Comparison of ENCODE assay signal across 8 cellular contexts in the genomic region with DNA sequence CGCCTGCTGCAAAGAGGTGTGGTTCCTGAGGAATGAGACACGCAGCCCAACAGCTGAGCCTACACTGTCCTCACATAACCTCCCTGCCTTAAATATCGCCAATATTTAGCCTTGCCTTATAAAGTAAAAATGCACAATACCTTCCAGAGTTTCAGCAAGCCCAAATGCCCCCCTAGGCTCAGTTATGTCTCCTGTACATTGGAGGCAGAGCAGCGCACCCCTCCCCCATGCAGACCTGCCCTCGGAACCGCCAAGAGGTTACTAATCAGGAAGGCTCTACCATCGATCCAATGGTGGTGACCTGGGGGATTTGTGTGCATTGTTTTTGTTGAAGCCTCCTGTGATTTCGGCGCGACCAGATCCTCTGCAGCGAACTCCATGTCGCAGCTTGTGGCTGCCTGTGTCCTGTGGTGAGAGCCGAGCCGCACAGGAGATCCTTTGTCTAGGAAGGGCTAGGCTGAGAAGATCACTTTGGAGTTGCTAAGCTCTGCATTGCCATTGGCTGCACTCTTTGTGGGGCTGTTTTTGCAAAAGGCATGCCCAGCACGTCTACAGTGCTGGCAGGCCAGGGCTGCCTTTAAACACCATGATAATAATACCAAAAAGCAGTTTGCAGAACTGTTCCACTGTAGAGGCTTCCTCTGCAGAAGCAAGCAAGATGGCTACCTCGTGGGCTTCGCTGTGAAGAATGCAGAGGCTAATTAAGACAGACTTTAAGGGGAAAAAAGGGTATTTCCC. TPM values are rescaled to one million over a fixed set of nuclear protein-coding genes. Genes with fewer than 3 reads are reported as not detected.
DNase-seq lines count a peak whose midpoint lies in the region; ATAC-seq, FAIRE-seq and TF ChIP-seq lines count a peak whose summit lies in the region.

No MANE protein-coding gene starts in this region.

- DNase-seq in BJ (ENCODE audit: low read depth), result peak; percentile 58
- peak; percentile 52 for DNase-seq in GM19239 (ENCODE audit: insufficient read length, low spot score)
- DNase-seq in NCI-H524 (lab: John Stamatoyannopoulos, UW), result peak; percentile 76 to 84
- peak; percentile 52 to 55 for DNase-seq in activated CD4-positive, alpha-beta T cell treated with anti-CD3 and anti-CD28 coated beads, Interleukin-2, amount 50 U/mL, for 48 hours
- peak; percentile 13 to 27 (median 26) for DNase-seq in effector memory CD4-positive, alpha-beta T cell
- DNase-seq in lung (ENCODE audit: low spot score), result peak; percentile 45
- peak; percentile 9 for DNase-seq in stimulated activated CD8-positive, alpha-beta memory T cell treated with anti-CD3 and anti-CD28 coated beads, Interleukin-12 subunit alpha, Interleukin-12 subunit beta, amount 100 ng/mL, for 1 hour (ENCODE audit: low read depth)

- WGBS in lung, 2 donors, result 4 to 5% methylated on average over 17 of the region's 17 CpGs

- H3K4me3 ChIP-seq in BJ (ENCODE audit: low read depth, low read length) (peak overlapping the region; percentile 28), lung (peak overlapping the region; percentile 63)
- peak overlapping the region; percentile 63 for H3K4me3 ChIP-seq in effector memory CD4-positive, alpha-beta T cell (ENCODE audit: insufficient read depth, low read depth, low read length, poor library complexity, severe bottlenecking)

- peaks cover 13% of the 10 kb centered on the region for H3K4me1 ChIP-seq in effector memory CD4-positive, alpha-beta T cell (ENCODE audit: control insufficient read depth, insufficient read depth, low read length, poor library complexity, severe bottlenecking)
- peaks cover 0 to 6% of the 10 kb centered on the region in 2 donors for H3K4me1 ChIP-seq in lung (ENCODE audit: control insufficient read depth in 2 of 2, insufficient read depth in 2 of 2, low read length in 2 of 2)

- H3K9me3 ChIP-seq in effector memory CD4-positive, alpha-beta T cell (ENCODE audit: control insufficient read depth, low read length), result no peaks in the 10 kb centered on the region
- no peaks in the 10 kb centered on the region for H3K9me3 ChIP-seq in lung (ENCODE audit: control insufficient read depth in 2 of 2, insufficient read depth in 1 of 2, low read length in 1 of 2)

- TF ChIP-seq CTCF in BJ (IDR thresholded peaks at IDR 0.05; ENCODE audit: insufficient read depth, low read depth, low read length) (no peak), lung (IDR thresholded peaks at IDR 0.05; ENCODE audit: control extremely low read depth, extremely low read depth) (no peak)

- H3K27me3 ChIP-seq in BJ (ENCODE audit: control insufficient read depth, insufficient read depth, low read length), result no peaks in the 10 kb centered on the region
- H3K27me3 ChIP-seq in effector memory CD4-positive, alpha-beta T cell (replicated peaks; ENCODE audit: control insufficient read depth, insufficient read depth, low read length, poor library complexity, severe bottlenecking), result no peaks in the 10 kb centered on the region
- no peaks in the 10 kb centered on the region for H3K27me3 ChIP-seq in lung (ENCODE audit: control insufficient read depth, insufficient read depth)

- H3K36me3 ChIP-seq in BJ (ENCODE audit: control insufficient read depth, insufficient read depth, low read length), result 0 out of 2 replicates have a peak, but pooled peaks cover 2% of the 10 kb centered on the region
- H3K36me3 ChIP-seq in effector memory CD4-positive, alpha-beta T cell (ENCODE audit: control insufficient read depth, insufficient read depth, low read length), result no peaks in the 10 kb centered on the region
- no peaks in the 10 kb centered on the region for H3K36me3 ChIP-seq in lung (ENCODE audit: control insufficient read depth in 2 of 2, insufficient read depth in 2 of 2, low read length in 2 of 2)

- POLR2A ChIA-PET in BJ (lab: Charles Lee), result interaction anchor here (0.7 to 2.2 kb wide), 2 partner anchors 41 to 69 kb away, joined by 3 to 11 read pairs; partner anchors contain the start of gene TET1

- FAIRE-seq in GM19239 (lab: Jason Lieb, UNC), result peak; percentile 53

- ATAC-seq in HG03439 (IDR thresholded peaks at IDR 0.05; ENCODE audit: unreplicated experiment), result peak; percentile 80
- ATAC-seq in lung (ENCODE audit: insufficient read depth, low FRiP score), result peak; percentile 86

- H3K27ac ChIP-seq in effector memory CD4-positive, alpha-beta T cell (ENCODE audit: insufficient read depth, low read length, poor library complexity, severe bottlenecking), result peak overlapping the region; percentile 43
- peak overlapping the region; percentile 62 to 83 for H3K27ac ChIP-seq in lung (ENCODE audit: low read depth in 1 of 2, low read length in 1 of 2)

- CTCF ChIA-PET in BJ (lab: Yijun Ruan, JAX), result interaction anchor here (1.3 to 2.0 kb wide), 3 partner anchors 38 to 50 kb away, joined by 5 to 11 read pairs (median 5); partner anchors contain the start of gene TET1

RNA-seq across cellular contexts. Expression of gene TET1, which starts 40.1 kb away (rescaled TPM):
- polyA plus RNA-seq in BJ (2011; rRNA removed) (1.1 and 1.9 TPM in 2 replicates), lung (under 1 TPM; 0.06 to 0.14 TPM)
- polyA minus RNA-seq in BJ (2011; rRNA and poly(A)+ RNA removed), result 6.3 and 7.5 TPM in 2 replicates
- total RNA-seq in lung, result 10 to 100 TPM in 1 of 2 donors, 1 to 10 TPM in 1; 1.3 to 23.5 TPM

Comparison
In these comparisons a context has a peak if more than half of its experiments do, and no peak if none do; other contexts are left out.
1. Peak in every context shown above with its lines: DNase-seq, ATAC-seq, H3K4me3 ChIP-seq and H3K27ac ChIP-seq.
2. DNase-seq: peak in every context shown above with its lines; median percentile 80 in NCI-H524; 58 in BJ; 54 in activated CD4-positive, alpha-beta T cell treated with anti-CD3 and anti-CD28 coated beads, Interleukin-2, amount 50 U/mL, for 48 hours; 52 in GM19239; 45 in lung; 26 in effector memory CD4-positive, alpha-beta T cell; 9 in stimulated activated CD8-positive, alpha-beta memory T cell treated with anti-CD3 and anti-CD28 coated beads, Interleukin-12 subunit alpha, Interleukin-12 subunit beta, amount 100 ng/mL, for 1 hour.